Comparison of ENCODE assay signal across 8 cellular contexts in the genomic region with DNA sequence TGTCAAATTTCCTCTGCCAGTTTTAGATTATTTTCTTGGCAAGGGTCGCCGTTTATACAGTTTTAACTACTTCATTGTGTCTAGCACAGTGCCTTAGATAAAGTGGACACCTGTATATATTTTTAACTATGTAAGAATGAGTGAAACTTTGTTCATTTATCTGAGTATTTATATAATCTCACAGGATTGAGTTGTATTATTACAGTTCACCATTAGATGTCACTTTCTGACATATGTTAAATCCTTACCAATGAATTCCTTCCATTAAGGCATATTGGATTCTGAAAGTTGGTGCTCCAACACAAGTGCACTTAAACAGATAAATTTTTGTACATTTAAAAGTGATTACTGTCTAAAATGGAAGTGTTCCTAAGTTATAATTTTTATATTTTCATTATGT. TPM values are rescaled to one million over a fixed set of nuclear protein-coding genes. Genes with fewer than 3 reads are reported as not detected.
DNase-seq lines count a peak whose midpoint lies in the region; ATAC-seq, FAIRE-seq and TF ChIP-seq lines count a peak whose summit lies in the region.

No MANE protein-coding gene starts in this region.

- H3K27me3 ChIP-seq in esophagus squamous epithelium (no peaks in the 10 kb centered on the region), small intestine (ENCODE audit: control insufficient read depth in 2 of 2, insufficient read depth in 2 of 2, low read length in 2 of 2) (no peaks in the 10 kb centered on the region)

- no peaks in the 10 kb centered on the region for H3K27me3 Mint-ChIP-seq in endothelial cell (ENCODE audit: unreplicated experiment)

- H3K36me3 ChIP-seq in esophagus squamous epithelium, result peaks cover 0 to 25% (median 0%) of the 10 kb centered on the region in 3 donors
- H3K36me3 ChIP-seq in small intestine (ENCODE audit: control insufficient read depth in 2 of 2, insufficient read depth in 2 of 2, low read length in 2 of 2), result peaks cover 0 to 5% of the 10 kb centered on the region in 2 donors

- H3K9me3 ChIP-seq in esophagus squamous epithelium, result no peaks in the 10 kb centered on the region
- no peaks in the 10 kb centered on the region for H3K9me3 ChIP-seq in small intestine (ENCODE audit: control insufficient read depth, low read depth)

- H3K9me3 Mint-ChIP-seq in endothelial cell (ENCODE audit: unreplicated experiment), result no peaks in the 10 kb centered on the region

- peaks cover 0 to 15% (median 0%) of the 10 kb centered on the region in 3 donors for H3K4me1 ChIP-seq in esophagus squamous epithelium
- H3K4me1 ChIP-seq in small intestine (ENCODE audit: control insufficient read depth in 2 of 2, insufficient read depth in 1 of 2, low read depth in 1 of 2, low read length in 1 of 2), result peaks cover 0 to 2% of the 10 kb centered on the region in 2 donors

- H3K4me1 Mint-ChIP-seq in endothelial cell (ENCODE audit: unreplicated experiment), result peaks cover 7% of the 10 kb centered on the region

- TF ChIP-seq CTCF in esophagus squamous epithelium (IDR thresholded peaks at IDR 0.05) (peak; percentile 17 to 57 (median 29)), endothelial cell (IDR thresholded peaks at IDR 0.05; ENCODE audit: unreplicated experiment) (no peak)

- no peak overlapping the region for H3K4me3 ChIP-seq in esophagus squamous epithelium
- no peak overlapping the region for H3K4me3 ChIP-seq in small intestine (ENCODE audit: low read depth in 1 of 2, low read length in 2 of 2)

- no peak overlapping the region for H3K27ac Mint-ChIP-seq in endothelial cell (ENCODE audit: unreplicated experiment)

- TF ChIP-seq POLR2A in esophagus squamous epithelium (IDR thresholded peaks at IDR 0.05), result no peak

- ATAC-seq in GM18858 (IDR thresholded peaks at IDR 0.05; ENCODE audit: unreplicated experiment), result no peak

- no peak overlapping the region for H3K4me3 Mint-ChIP-seq in endothelial cell (ENCODE audit: unreplicated experiment)

- WGBS in esophagus squamous epithelium, 2 donors, result 14 to 17% methylated on average over 2 of the region's 2 CpGs
- WGBS in small intestine, 3 donors, result 25 to 45% (median 28%) methylated on average over 2 of the region's 2 CpGs

- peaks cover 6% of the 10 kb centered on the region for H3K36me3 Mint-ChIP-seq in endothelial cell (ENCODE audit: low read depth, unreplicated experiment)

- peak; percentile 44 for FAIRE-seq in small intestine (lab: Jason Lieb, UNC)

- peak; percentile 3 for DNase-seq in NCI-H2196 (lab: John Stamatoyannopoulos, UW; ENCODE audit: unreplicated experiment)
- DNase-seq in NCI-H2196 treated with DMSO at 0.1 percent for 48 hours (lab: John Stamatoyannopoulos, UW; ENCODE audit: unreplicated experiment), result no peak
- peak; percentile 43 for DNase-seq in NCI-H69 (lab: John Stamatoyannopoulos, UW)
- DNase-seq in esophagus squamous epithelium (lab: John Stamatoyannopoulos, UW), result no peak
- DNase-seq in small intestine, result peak; percentile 31
- DNase-seq in hypothalamus (lab: John Stamatoyannopoulos, UW), result no peak
- DNase-seq in endothelial cell (ENCODE audit: low spot score), result no peak

- intact Hi-C loops in esophagus squamous epithelium (cut with DNase I), result no loop called here

- H3K27ac ChIP-seq in esophagus squamous epithelium (no peak overlapping the region), small intestine (ENCODE audit: low read depth in 1 of 2, low read length in 1 of 2) (no peak overlapping the region)

RNA-seq across cellular contexts. Expression of a gene that starts 43.0 kb away (rescaled TPM):
- total RNA-seq in esophagus squamous epithelium (10 to 100 TPM; 22.9 to 67.9 (median 32.2) TPM), endothelial cell (ENCODE audit: unreplicated experiment) (41.6 TPM)
- polyA plus RNA-seq in small intestine, result 10 to 100 TPM; 21.7 to 30.6 (median 23.5) TPM

Comparison
In these comparisons a context has a peak if more than half of its experiments do, and no peak if none do; other contexts are left out.
1. DNase-seq: peak in NCI-H2196 (single experiment), NCI-H69 (single experiment) and small intestine (single experiment); none in NCI-H2196 treated with DMSO at 0.1 percent for 48 hours (single experiment), esophagus squamous epithelium (single experiment), hypothalamus (0 of 51) and endothelial cell (single experiment).